ENCODE assay signal across 8 cellular contexts in genomic region chr12:47820631-47821345, GRCh38. TPM values are rescaled to one million over a fixed set of nuclear protein-coding genes. Genes with fewer than 3 reads are reported as not detected.
DNase-seq lines count a peak whose midpoint lies in the region; ATAC-seq and TF ChIP-seq lines count a peak whose summit lies in the region.

No MANE protein-coding gene starts in this region.

- H3K9me3 ChIP-seq in A673 (ENCODE audit: low read depth, low read length, poor library complexity, severe bottlenecking) (no peaks in the 10 kb centered on the region), HEK293 (ENCODE audit: control insufficient read depth, insufficient read depth, low read depth, low read length) (no peaks in the 10 kb centered on the region), WERI-Rb-1 (ENCODE audit: severe bottlenecking) (no peaks in the 10 kb centered on the region)

- DNase-seq in A673 (ENCODE audit: low spot score) (peak; percentile 94), WERI-Rb-1 (no peak), fibroblast of mammary gland (ENCODE audit: low read depth) (peak; percentile 97), natural killer cell (no peak)
- DNase-seq in stimulated activated CD4-positive, alpha-beta T cell treated with anti-CD3 and anti-CD28 coated beads, Interleukin-4, amount 100 ng/mL, for 4 hours, result no peak

- TF ChIP-seq CTCF in A673 (conservative IDR thresholded peaks at IDR 0.05; ENCODE audit: low read depth, low read length) (no peak), HEK293 (tag by site-specific recombination; IDR thresholded peaks at IDR 0.05) (no peak), WERI-Rb-1 (IDR thresholded peaks at IDR 0.05; ENCODE audit: low read depth, low read length) (no peak), fibroblast of mammary gland (conservative IDR thresholded peaks at IDR 0.05; ENCODE audit: control insufficient read depth, insufficient read depth, low read depth, low read length) (no peak), natural killer cell (IDR thresholded peaks at IDR 0.05) (no peak)

- H3K4me1 Mint-ChIP-seq in natural killer cell, result peaks cover 50 to 54% of the 10 kb centered on the region in 2 donors

- intact Hi-C loops in A673 (cut with micrococcal nuclease; ENCODE audit: unreplicated experiment), result no loop called here
- intact Hi-C loops in natural killer cell (cut with micrococcal nuclease), result no loop called here

- BruUV-seq in A673 (replicated peaks; lab: Mats Ljungman, UMichigan), result no TSS peak

- peak overlapping the region; percentile 87 for H3K4me3 Mint-ChIP-seq in natural killer cell

- H3K9me3 Mint-ChIP-seq in natural killer cell, result no peaks in the 10 kb centered on the region

- no peaks in the 10 kb centered on the region for H3K36me3 Mint-ChIP-seq in natural killer cell

- H3K4me3 ChIP-seq in A673 (ENCODE audit: low read depth, low read length, poor library complexity, severe bottlenecking) (peak overlapping the region; percentile 70), HEK293 (ENCODE audit: low read depth, low read length) (peak overlapping the region; percentile 67), WERI-Rb-1 (ENCODE audit: low read depth, low read length) (peak overlapping the region; percentile 63), fibroblast of mammary gland (ENCODE audit: control insufficient read depth, low read depth, low read length) (peak overlapping the region; percentile 74)

- CTCF ChIA-PET in A673 (lab: Charles Lee), result interaction anchor here (1.3 to 2.1 kb wide), 2 partner anchors 17 to 18 kb away, joined by 10 to 14 read pairs; no protein-coding TSS in a partner anchor
- CTCF ChIA-PET in HEK293 (lab: Yijun Ruan, JAX), result interaction anchor here (0.5 to 7.3 kb wide), 4 partner anchors 15 to 116 kb away, joined by 3 to 91 read pairs (median 10); no protein-coding TSS in a partner anchor

- H3K27me3 ChIP-seq in A673 (replicated peaks; ENCODE audit: insufficient read depth, low read depth, low read length, poor library complexity) (no peaks in the 10 kb centered on the region), WERI-Rb-1 (ENCODE audit: insufficient read depth, low read depth, severe bottlenecking) (no peaks in the 10 kb centered on the region)

- no peaks in the 10 kb centered on the region for H3K36me3 ChIP-seq in A673 (ENCODE audit: insufficient read depth, low read length, poor library complexity, severe bottlenecking)
- no peaks in the 10 kb centered on the region for H3K36me3 ChIP-seq in HEK293 (ENCODE audit: control insufficient read depth in 2 of 2, insufficient read depth in 1 of 2, low read length in 2 of 2)
- 0 out of 2 replicates have a peak, but pooled peaks cover 4% of the 10 kb centered on the region for H3K36me3 ChIP-seq in WERI-Rb-1

- peak overlapping the region; percentile 80 to 86 for H3K27ac Mint-ChIP-seq in natural killer cell

- H3K4me1 ChIP-seq in A673 (ENCODE audit: insufficient read depth, low read length, poor library complexity, severe bottlenecking), result peaks cover 45% of the 10 kb centered on the region
- peaks cover 3% of the 10 kb centered on the region; the same call in 1 of the 2 replicates for H3K4me1 ChIP-seq in HEK293 (ENCODE audit: control insufficient read depth, insufficient read depth, low read length)

- no peaks in the 10 kb centered on the region for H3K27me3 Mint-ChIP-seq in natural killer cell (ENCODE audit: low read depth in 2 of 2)

- H3K27ac ChIP-seq in A673 (ENCODE audit: low read depth, low read length, poor library complexity, severe bottlenecking), result peak overlapping the region; percentile 76
- H3K27ac ChIP-seq in HEK293 (ENCODE audit: extremely low read depth, low read depth, low read length), result no peak overlapping the region
- H3K27ac ChIP-seq in WERI-Rb-1, result peak overlapping the region; percentile 77; the same call in 1 of the 2 replicates

- POLR2A ChIA-PET in A673 (lab: Charles Lee; ENCODE audit: low non-redundant PET), result interaction anchor here (0.6 kb wide), 1 partner anchor 40 kb away, joined by 3 read pairs; no protein-coding TSS in a partner anchor
- POLR2A ChIA-PET in HEK293 (lab: Yijun Ruan, JAX), result interaction anchor here (0.6 to 2.6 kb wide), 9 partner anchors 9 to 52 kb away, joined by 3 to 18 read pairs (median 4); no protein-coding TSS in a partner anchor

- ATAC-seq in natural killer cell (no peak), HG03442 (IDR thresholded peaks at IDR 0.05; ENCODE audit: unreplicated experiment) (no peak), GM21576 (IDR thresholded peaks at IDR 0.05; ENCODE audit: unreplicated experiment) (no peak)

TF ChIP-seq in HEK293, 187 proteins besides CTCF, POLR2A, EP300 and RAD21 (continues in another document):
- TF ChIP-seq ZNF157 (tag by site-specific recombination; IDR thresholded peaks at IDR 0.05) (no peak), HOXD13 (CRISPR knock-in tag; IDR thresholded peaks at IDR 0.05; ENCODE audit: borderline replicate concordance) (no peak), ZNF362 (tag by site-specific recombination; IDR thresholded peaks at IDR 0.05) (no peak), ZNF404 (tag by site-specific recombination; IDR thresholded peaks at IDR 0.05) (no peak), ZNF132 (tag by site-specific recombination; IDR thresholded peaks at IDR 0.05; ENCODE audit: borderline replicate concordance) (no peak), ZNF530 (tag by site-specific recombination; IDR thresholded peaks at IDR 0.05; ENCODE audit: low read depth) (no peak), PBX3 (CRISPR knock-in tag; IDR thresholded peaks at IDR 0.05) (no peak), ZNF549 (tag by site-specific recombination; IDR thresholded peaks at IDR 0.05) (no peak), REPIN1 (tag by site-specific recombination; IDR thresholded peaks at IDR 0.05; ENCODE audit: low read depth) (no peak), ZNF561 (tag by site-specific recombination; IDR thresholded peaks at IDR 0.05; ENCODE audit: borderline replicate concordance) (no peak), ZNF221 (tag by site-specific recombination; IDR thresholded peaks at IDR 0.05; ENCODE audit: borderline replicate concordance) (no peak), ZNF704 (tag by site-specific recombination; IDR thresholded peaks at IDR 0.05) (no peak), AEBP2 (tag by site-specific recombination; IDR thresholded peaks at IDR 0.05; ENCODE audit: borderline replicate concordance) (no peak), ZNF248 (tag by site-specific recombination; IDR thresholded peaks at IDR 0.05) (no peak)

RNA-seq across cellular contexts. Expression of gene HDAC7, which starts 1.1 kb away (rescaled TPM):
- total RNA-seq in A673 (2021) (58.9 and 63.0 TPM in 2 replicates), natural killer cell (100 to 1,000 TPM; 141 to 235 (median 147) TPM)

RNA-seq across cellular contexts. Expression of gene SLC48A1, which starts 47.8 kb away (rescaled TPM):
- total RNA-seq in A673 (2021) (39.3 and 39.8 TPM in 2 replicates), natural killer cell (1 to 10 TPM; 2.0 to 4.4 (median 3.4) TPM)

Comparison
In these comparisons a context has a peak if more than half of its experiments do, and no peak if none do; other contexts are left out.
1. DNase-seq: peak in A673 (single experiment) and fibroblast of mammary gland (single experiment); none in WERI-Rb-1 (single experiment), natural killer cell (single experiment) and stimulated activated CD4-positive, alpha-beta T cell treated with anti-CD3 and anti-CD28 coated beads, Interleukin-4, amount 100 ng/mL, for 4 hours (0 of 2).
2. Peak in every context shown above with its lines, with median percentiles within 50 percentile points of each other: H3K4me3 ChIP-seq.